Comparison of ENCODE assay signal across 19 cellular contexts in genomic region chr2:189188446-189188845, GRCh38.
"Had no signal": no experiment of that assay in that cellular context is flagged by ENCODE, and none has a peak within 500 bp of the region (broad histone marks: within the 10 kb centered on the region; RNA-seq: fewer than 3 reads in every experiment).

No MANE protein-coding gene starts in this region.

- ATAC-seq: activated CD8-positive, alpha-beta T cell treated with anti-CD3 and anti-CD28 coated beads for 36 hours; esophagus mucosa; heart right ventricle; naive thymus-derived CD4-positive, alpha-beta T cell; sciatic nerve; stimulated activated effector memory CD8-positive, alpha-beta T cell treated with anti-CD3 and anti-CD28 coated beads, Interleukin-12 subunit alpha, Interleukin-12 subunit beta, amount 100 ng/mL, for 72 hours; T-cell had no signal

- H3K36me3 Mint-ChIP-seq: stimulated activated effector memory CD8-positive, alpha-beta T cell treated with anti-CD3 and anti-CD28 coated beads, Interleukin-12 subunit alpha, Interleukin-12 subunit beta, amount 100 ng/mL, for 72 hours; T-cell had no signal

- H3K27me3 Mint-ChIP-seq: activated B cell treated with CpG ODN at 0.5 μM for 24 hours; activated CD8-positive, alpha-beta T cell treated with anti-CD3 and anti-CD28 coated beads for 36 hours; naive thymus-derived CD4-positive, alpha-beta T cell had no signal

- DNase-seq: activated B cell treated with CpG ODN at 0.5 μM for 24 hours; activated CD4-positive, alpha-beta T cell treated with anti-CD3 and anti-CD28 coated beads for 48 hours; activated CD8-positive, alpha-beta T cell treated with anti-CD3 and anti-CD28 coated beads for 36 hours; activated naive CD4-positive, alpha-beta T cell treated with Interleukin-2 at 50 U/mL for 16 hours; activated T-cell treated with anti-CD3 and anti-CD28 coated beads, Interleukin-2, amount 50 U/mL, for 1 hour; cortex of kidney; heart right ventricle; kidney glomerular epithelial cell; left ventricle myocardium inferior; naive thymus-derived CD4-positive, alpha-beta T cell; stimulated activated CD4-positive, alpha-beta T cell treated with anti-CD3 and anti-CD28 coated beads, Interleukin-4, amount 100 ng/mL, for 24 hours; T-cell had no signal

- H3K4me1 ChIP-seq: breast epithelium, heart right ventricle, left ventricle myocardium inferior, parathyroid adenoma had no signal

- H3K9me3 ChIP-seq: breast epithelium, heart right ventricle, left ventricle myocardium inferior, neutrophil had no signal

- H3K4me3 Mint-ChIP-seq: activated B cell treated with CpG ODN at 0.5 μM for 24 hours; activated CD8-positive, alpha-beta T cell treated with anti-CD3 and anti-CD28 coated beads for 36 hours; naive thymus-derived CD4-positive, alpha-beta T cell; stimulated activated effector memory CD8-positive, alpha-beta T cell treated with anti-CD3 and anti-CD28 coated beads, Interleukin-12 subunit alpha, Interleukin-12 subunit beta, amount 100 ng/mL, for 72 hours; T-cell had no signal

- H3K4me3 ChIP-seq: breast epithelium, heart right ventricle, left ventricle myocardium inferior had no signal

- H3K27me3 ChIP-seq: breast epithelium, heart right ventricle, neutrophil had no signal

- H3K9ac ChIP-seq: parathyroid adenoma had no signal

- H3K4me1 Mint-ChIP-seq: activated B cell treated with CpG ODN at 0.5 μM for 24 hours; naive thymus-derived CD4-positive, alpha-beta T cell; stimulated activated effector memory CD8-positive, alpha-beta T cell treated with anti-CD3 and anti-CD28 coated beads, Interleukin-12 subunit alpha, Interleukin-12 subunit beta, amount 100 ng/mL, for 72 hours; T-cell had no signal

- H3K36me3 ChIP-seq: breast epithelium, heart right ventricle, left ventricle myocardium inferior, neutrophil had no signal

- H3K27ac Mint-ChIP-seq: activated B cell treated with CpG ODN at 0.5 μM for 24 hours; activated CD8-positive, alpha-beta T cell treated with anti-CD3 and anti-CD28 coated beads for 36 hours; activated T-helper 2 cell treated with anti-CD3 and anti-CD28 coated beads, Interferon-gamma antibody, Interleukin-2, Interleukin-4, amounts not matched to agents 10 μg/mL and 5 μg/mL and 100 μg/mL, durations not matched to agents 14 hours and 24 hours and 36 hours; naive thymus-derived CD4-positive, alpha-beta T cell; stimulated activated effector memory CD8-positive, alpha-beta T cell treated with anti-CD3 and anti-CD28 coated beads, Interleukin-12 subunit alpha, Interleukin-12 subunit beta, amount 100 ng/mL, for 72 hours; T-cell had no signal

- H3K9me3 Mint-ChIP-seq: activated B cell treated with CpG ODN at 0.5 μM for 24 hours; activated CD8-positive, alpha-beta T cell treated with anti-CD3 and anti-CD28 coated beads for 36 hours; activated T-helper 2 cell treated with anti-CD3 and anti-CD28 coated beads, Interferon-gamma antibody, Interleukin-2, Interleukin-4, amounts not matched to agents 10 μg/mL and 5 μg/mL and 100 μg/mL, durations not matched to agents 14 hours and 24 hours and 36 hours; stimulated activated effector memory CD8-positive, alpha-beta T cell treated with anti-CD3 and anti-CD28 coated beads, Interleukin-12 subunit alpha, Interleukin-12 subunit beta, amount 100 ng/mL, for 72 hours; T-cell had no signal

- H3K27ac ChIP-seq: breast epithelium, heart right ventricle, left ventricle myocardium inferior, neutrophil, parathyroid adenoma had no signal
